Comparison of ENCODE assay signal across 22 cellular contexts in genomic region chr12:18403182-18403581, GRCh38.
DNase-seq lines count a peak whose midpoint lies in the region; ATAC-seq, FAIRE-seq and TF ChIP-seq lines count a peak whose summit lies in the region.
"Had no signal": no experiment of that assay in that cellular context is flagged by ENCODE, and none has a peak within 500 bp of the region (broad histone marks: within the 10 kb centered on the region; RNA-seq: fewer than 3 reads in every experiment).

No MANE protein-coding gene starts in this region.

- no peaks in the 10 kb centered on the region for H3K27me3 ChIP-seq in GM23338 (ENCODE audit: insufficient read depth)
- no peaks in the 10 kb centered on the region for H3K27me3 ChIP-seq in Caco-2 (replicated peaks; ENCODE audit: control insufficient read depth, insufficient read depth, low read length)
- H3K27me3 ChIP-seq: BE2C had no signal

- H2AFZ ChIP-seq in GM23338 = no peak overlapping the region; the same call in 1 of the 2 replicates
- H2AFZ ChIP-seq: PC-9 had no signal

- H4K20me1 ChIP-seq in GM23338 (replicated peaks; ENCODE audit: insufficient read depth) = no peaks in the 10 kb centered on the region

- H3F3A ChIP-seq in GM23338 (replicated peaks; ENCODE audit: low read depth) = no peaks in the 10 kb centered on the region

- H3K27ac ChIP-seq in GM23338 (ENCODE audit: low read depth) = no peak overlapping the region
- peak overlapping the region; percentile 73 for H3K27ac ChIP-seq in urinary bladder (ENCODE audit: low read depth)
- H3K27ac ChIP-seq: PC-9, SK-N-MC had no signal

- H3K9me3 Mint-ChIP-seq in GM23338 = no peaks in the 10 kb centered on the region
- H3K9me3 Mint-ChIP-seq in nephron = peaks cover 8% of the 10 kb centered on the region
- H3K9me3 Mint-ChIP-seq in Caco-2 (ENCODE audit: unreplicated experiment) = no peaks in the 10 kb centered on the region

- H3K9me3 ChIP-seq in Caco-2 = no peaks in the 10 kb centered on the region
- H3K9me3 ChIP-seq: BE2C had no signal

- peak; percentile 98 for FAIRE-seq in endometrium (lab: Jason Lieb, UNC)
- FAIRE-seq: A204.1, K562 had no signal

- no peak for ATAC-seq in GM23338
- ATAC-seq in HG02571 (IDR thresholded peaks at IDR 0.05; ENCODE audit: unreplicated experiment) = no peak
- ATAC-seq: K562 had no signal

- TF ChIP-seq CTCF in GM23338 (conservative IDR thresholded peaks at IDR 0.05; ENCODE audit: low read depth in 2 of 2) (no peak), nephron (IDR thresholded peaks at IDR 0.05; ENCODE audit: unreplicated experiment in 3 of 3) (no peak), Caco-2 (IDR thresholded peaks at IDR 0.05; ENCODE audit: insufficient read depth in 1 of 2, low read depth in 1 of 2, low read length in 1 of 2, severe bottlenecking in 1 of 2, unreplicated experiment in 1 of 2) (no peak)

- CTCF ChIA-PET in Caco-2 (lab: Charles Lee) = no interaction called here

- H3K27ac Mint-ChIP-seq in GM23338 = peak overlapping the region; percentile 58
- H3K27ac Mint-ChIP-seq in nephron = peak overlapping the region; percentile 73 to 92 (median 84)
- H3K27ac Mint-ChIP-seq in Caco-2 (ENCODE audit: unreplicated experiment) = no peak overlapping the region

- no peak overlapping the region for H3K4me2 ChIP-seq in GM23338
- H3K4me2 ChIP-seq: PC-9 had no signal

- BruUV-seq in Caco-2 (replicated peaks; lab: Mats Ljungman, UMichigan) = no TSS peak

- H3K4me3 Mint-ChIP-seq in GM23338 (no peak overlapping the region), nephron (no peak overlapping the region), Caco-2 (ENCODE audit: unreplicated experiment) (no peak overlapping the region)

- H3K4me3 ChIP-seq in GM23338 (no peak overlapping the region), urinary bladder (ENCODE audit: low read depth, low read length) (no peak overlapping the region), Caco-2 (ENCODE audit: low read depth, low read length) (no peak overlapping the region)
- H3K4me3 ChIP-seq: K562, PC-9, SK-N-MC had no signal

- H3K36me3 ChIP-seq in GM23338 (ENCODE audit: insufficient read depth) (no peaks in the 10 kb centered on the region), urinary bladder (ENCODE audit: insufficient read depth) (no peaks in the 10 kb centered on the region), Caco-2 (ENCODE audit: control insufficient read depth, insufficient read depth, low read length) (no peaks in the 10 kb centered on the region)
- H3K36me3 ChIP-seq: BE2C had no signal

- no peaks in the 10 kb centered on the region for H3K36me3 Mint-ChIP-seq in GM23338 (ENCODE audit: low read depth)
- H3K36me3 Mint-ChIP-seq in nephron (ENCODE audit: low read depth) = no peaks in the 10 kb centered on the region
- no peaks in the 10 kb centered on the region for H3K36me3 Mint-ChIP-seq in Caco-2 (ENCODE audit: insufficient read depth, unreplicated experiment)

- H3K79me2 ChIP-seq in GM23338 (replicated peaks; ENCODE audit: insufficient read depth) = no peaks in the 10 kb centered on the region

- no peaks in the 10 kb centered on the region for H3K9me2 ChIP-seq in GM23338 (ENCODE audit: insufficient read depth)

- H3K4me1 ChIP-seq in GM23338 (ENCODE audit: insufficient read depth) (peaks cover 25% of the 10 kb centered on the region), urinary bladder (ENCODE audit: insufficient read depth) (no peaks in the 10 kb centered on the region), Caco-2 (no peaks in the 10 kb centered on the region)
- H3K4me1 ChIP-seq: BE2C had no signal

- intact Hi-C loops in Caco-2 (cut with micrococcal nuclease; ENCODE audit: unreplicated experiment) = no loop called here

- POLR2A ChIA-PET in Caco-2 (lab: Charles Lee) = no interaction called here

- DNase-seq in GM23338 (ENCODE audit: low spot score) (no peak), nucleus accumbens (lab: John Stamatoyannopoulos, UW) (no peak), Caco-2 (no peak)
- DNase-seq: BE2C, DMS79, NCI-H1105, NCI-H146, NCI-H2029, NCI-H226, NCI-H510A treated with DMSO at 0.1 percent for 48 hours, NCI-H748 treated with DMSO at 0.1 percent for 48 hours, PC-9, RPMI8226, SHP77, SW 1271 had no signal

- H3K4me1 Mint-ChIP-seq in GM23338 (peaks cover 28% of the 10 kb centered on the region), nephron (peaks cover 31% of the 10 kb centered on the region), Caco-2 (ENCODE audit: low read depth, unreplicated experiment) (no peaks in the 10 kb centered on the region)

- H3K27me3 Mint-ChIP-seq in GM23338 (ENCODE audit: insufficient read depth, low read depth, poor library complexity) = no peaks in the 10 kb centered on the region
- no peaks in the 10 kb centered on the region for H3K27me3 Mint-ChIP-seq in nephron (ENCODE audit: low read depth)
- H3K27me3 Mint-ChIP-seq in Caco-2 (ENCODE audit: insufficient read depth, unreplicated experiment) = peaks cover 6% of the 10 kb centered on the region

TF ChIP-seq in GM23338, 12 proteins besides CTCF, POLR2A, EP300 and RAD21:
- TF ChIP-seq EZH2 (IDR thresholded peaks at IDR 0.05; ENCODE audit: low read depth, unreplicated experiment) = no peak
